ENCODE assay signal across 9 cellular contexts in the genomic region with DNA sequence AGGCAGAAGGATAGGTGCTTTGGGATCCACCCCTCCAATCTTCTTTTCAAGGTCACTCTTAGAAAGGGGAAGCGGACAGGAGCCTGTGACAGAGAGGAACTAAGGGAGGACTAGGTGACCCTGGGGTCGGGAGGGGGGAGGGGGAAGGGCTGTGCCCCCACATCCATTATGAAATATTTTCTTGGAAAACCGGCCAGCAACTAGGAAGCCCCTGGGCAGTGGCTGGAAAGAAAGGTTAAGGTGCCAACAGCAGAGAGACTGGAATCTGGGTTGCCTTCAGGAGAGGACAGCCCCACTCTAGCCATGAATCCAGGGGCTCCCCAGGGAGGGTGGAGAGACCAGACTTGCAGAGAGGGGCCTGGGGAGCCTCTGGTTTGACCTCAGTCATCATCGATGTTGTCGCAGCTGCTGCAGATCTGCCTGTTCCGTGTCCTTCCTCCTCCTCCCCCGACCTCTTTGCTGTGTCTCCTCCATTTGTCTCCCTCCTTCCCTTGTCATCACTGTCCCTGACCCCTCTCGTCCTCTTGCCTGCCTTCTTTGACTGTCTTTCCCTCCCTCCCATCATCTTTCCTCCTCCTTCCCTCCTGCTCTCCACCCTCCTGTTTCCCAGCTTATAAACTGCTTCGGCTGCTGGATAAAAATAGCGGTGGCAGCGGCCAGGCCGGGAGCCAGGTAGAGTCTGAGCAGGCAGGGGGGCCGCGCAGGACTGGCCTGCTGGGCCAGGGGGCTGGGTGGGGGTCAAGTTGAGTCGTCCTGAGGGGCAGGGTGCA. TPM values are rescaled to one million over a fixed set of nuclear protein-coding genes. Genes with fewer than 3 reads are reported as not detected.
DNase-seq lines count a peak whose midpoint lies in the region; ATAC-seq and TF ChIP-seq lines count a peak whose summit lies in the region.
"Had no signal": no experiment of that assay in that cellular context is flagged by ENCODE, and none has a peak within 500 bp of the region (broad histone marks: within the 10 kb centered on the region; RNA-seq: fewer than 3 reads in every experiment).

No MANE protein-coding gene starts in this region.

- peaks cover 30% of the 10 kb centered on the region for H3K4me1 Mint-ChIP-seq in progenitor cell of endocrine pancreas (ENCODE audit: low read depth)

- H3K9me3 Mint-ChIP-seq in progenitor cell of endocrine pancreas (ENCODE audit: low read depth): no peaks in the 10 kb centered on the region

- H3K27me3 Mint-ChIP-seq in progenitor cell of endocrine pancreas: peaks cover 15% of the 10 kb centered on the region

- H3K4me3 ChIP-seq in adipocyte (ENCODE audit: low read length) (no peak overlapping the region), muscle layer of duodenum (ENCODE audit: low read depth in 1 of 2, low read length in 2 of 2) (peak overlapping the region in 1 of 2 donors; percentile 32)
- H3K4me3 ChIP-seq: colonic mucosa had no signal

- no peaks in the 10 kb centered on the region for H3K27me3 ChIP-seq in adipocyte (replicated peaks; ENCODE audit: control insufficient read depth, insufficient read depth, low read length)
- no peaks in the 10 kb centered on the region for H3K27me3 ChIP-seq in muscle layer of duodenum (ENCODE audit: low read depth, low read length)
- H3K27me3 ChIP-seq: colonic mucosa had no signal

- H3K27ac Mint-ChIP-seq in progenitor cell of endocrine pancreas: no peak overlapping the region
- H3K27ac Mint-ChIP-seq: naive thymus-derived CD4-positive, alpha-beta T cell had no signal

- TF ChIP-seq CTCF in GM20000 (IDR thresholded peaks at IDR 0.05; ENCODE audit: extremely low read depth, missing control alignments) (no peak), progenitor cell of endocrine pancreas (IDR thresholded peaks at IDR 0.05; ENCODE audit: unreplicated experiment) (no peak)

- peak overlapping the region; percentile 40 for H3K27ac ChIP-seq in muscle layer of duodenum (ENCODE audit: low read length)
- H3K27ac ChIP-seq: colonic mucosa had no signal

- H3K9ac ChIP-seq in adipocyte (ENCODE audit: low read length): peak overlapping the region; percentile 48

- H3K4me3 Mint-ChIP-seq in progenitor cell of endocrine pancreas (ENCODE audit: low read depth): no peak overlapping the region

- H3K9me3 ChIP-seq in adipocyte (ENCODE audit: control insufficient read depth, low read length) (no peaks in the 10 kb centered on the region), muscle layer of duodenum (ENCODE audit: control insufficient read depth in 1 of 2, low read length in 2 of 2) (no peaks in the 10 kb centered on the region)
- H3K9me3 ChIP-seq: colonic mucosa had no signal

- H3K4me1 ChIP-seq in adipocyte (ENCODE audit: control insufficient read depth, insufficient read depth, low read length) (peaks cover 71% of the 10 kb centered on the region), muscle layer of duodenum (ENCODE audit: control insufficient read depth in 1 of 2, insufficient read depth in 2 of 2, low read length in 2 of 2) (peaks cover 23 to 91% of the 10 kb centered on the region in 2 donors)

- ATAC-seq in HG03439 (IDR thresholded peaks at IDR 0.05; ENCODE audit: unreplicated experiment): no peak
- ATAC-seq: naive thymus-derived CD4-positive, alpha-beta T cell had no signal

- DNase-seq in GM20000 (ENCODE audit: low spot score) (peak; percentile 12), adipocyte (ENCODE audit: low read depth) (no peak), progenitor cell of endocrine pancreas (ENCODE audit: low spot score, unreplicated experiment) (no peak)
- no peak for DNase-seq in central memory CD4-positive, alpha-beta T cell
- DNase-seq: activated CD4-positive, alpha-beta T cell treated with anti-CD3 and anti-CD28 coated beads for 1 hour; colonic mucosa had no signal

- H3K36me3 Mint-ChIP-seq in progenitor cell of endocrine pancreas (ENCODE audit: insufficient read depth): no peaks in the 10 kb centered on the region
- H3K36me3 Mint-ChIP-seq: naive thymus-derived CD4-positive, alpha-beta T cell had no signal

- peaks cover 13% of the 10 kb centered on the region for H3K36me3 ChIP-seq in adipocyte (ENCODE audit: control insufficient read depth, insufficient read depth, low read length, severe bottlenecking)
- peaks cover 3 to 16% of the 10 kb centered on the region in 2 donors for H3K36me3 ChIP-seq in muscle layer of duodenum (ENCODE audit: control insufficient read depth in 1 of 2, insufficient read depth in 2 of 2, low read length in 2 of 2)
- H3K36me3 ChIP-seq: colonic mucosa had no signal

RNA-seq across cellular contexts. Expression of a gene that starts 3.2 kb away (rescaled TPM):
- 24.1 and 26.2 TPM in 2 replicates for total RNA-seq in progenitor cell of endocrine pancreas

RNA-seq across cellular contexts. Expression of a gene that starts 9.8 kb away (rescaled TPM):
- total RNA-seq in progenitor cell of endocrine pancreas: not detected in 2 replicates
- total RNA-seq: colonic mucosa; naive thymus-derived CD4-positive, alpha-beta T cell had no signal

RNA-seq across cellular contexts. Expression of a gene that starts 20.3 kb away (rescaled TPM):
- 1,214 and 1,216 TPM in 2 replicates for total RNA-seq in progenitor cell of endocrine pancreas

RNA-seq across cellular contexts. Expression of a gene that starts 30.8 kb away (rescaled TPM):
- total RNA-seq in progenitor cell of endocrine pancreas: 45.9 and 50.3 TPM in 2 replicates

RNA-seq across cellular contexts. Expression of a gene that starts 38.8 kb away (rescaled TPM):
- total RNA-seq in progenitor cell of endocrine pancreas: 7.1 TPM in 2 replicates
